In the genomic region with DNA sequence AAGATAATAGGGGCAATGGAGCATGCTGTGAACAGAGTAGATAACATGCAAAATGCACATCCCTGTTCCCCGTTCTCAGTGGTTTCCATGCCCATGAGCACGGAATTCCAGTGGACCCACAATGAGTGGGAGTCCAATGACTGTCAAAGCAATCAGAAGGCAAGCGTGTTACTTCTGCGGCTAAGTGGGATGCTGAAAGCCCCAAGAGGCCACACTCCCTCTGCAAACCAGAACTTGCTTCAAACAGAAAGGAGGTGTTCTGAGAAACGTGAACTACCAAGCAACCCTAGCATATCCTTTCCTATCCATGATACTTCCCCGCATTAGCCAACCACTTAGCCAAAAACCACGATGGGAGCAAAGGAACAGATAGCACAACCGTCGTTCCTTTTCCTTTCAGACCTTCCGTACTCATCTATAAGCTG, we compare ENCODE assay signal across 20 cellular contexts. TPM values are rescaled to one million over a fixed set of nuclear protein-coding genes. Genes with fewer than 3 reads are reported as not detected.
DNase-seq lines count a peak whose midpoint lies in the region; ATAC-seq and TF ChIP-seq lines count a peak whose summit lies in the region.
"Had no signal": no experiment of that assay in that cellular context is flagged by ENCODE, and none has a peak within 500 bp of the region (broad histone marks: within the 10 kb centered on the region; RNA-seq: fewer than 3 reads in every experiment).

No MANE protein-coding gene starts in this region.

- H3K27ac ChIP-seq in cardiac muscle cell: no peak overlapping the region
- H3K27ac ChIP-seq in GM23338 (ENCODE audit: low read depth): no peak overlapping the region
- no peak overlapping the region for H3K27ac ChIP-seq in SJCRH30
- H3K27ac ChIP-seq: BLaER1, PC-9, SJSA1 had no signal

- no peaks in the 10 kb centered on the region for H4K20me1 ChIP-seq in GM23338 (replicated peaks; ENCODE audit: insufficient read depth)
- H4K20me1 ChIP-seq: BLaER1 had no signal

- DNase-seq in cardiac muscle cell (ENCODE audit: low read depth in 1 of 2, low spot score in 1 of 2): peak; percentile 48 to 52
- no peak for DNase-seq in left cardiac atrium
- DNase-seq in astrocyte of the hippocampus (ENCODE audit: low read depth, low spot score): peak; percentile 18
- DNase-seq in non-pigmented ciliary epithelial cell (ENCODE audit: low read depth): peak; percentile 14
- no peak for DNase-seq in GM23338 (ENCODE audit: low spot score)
- DNase-seq in SJCRH30: no peak
- DNase-seq: CD4-positive, alpha-beta T cell; DMS53; H7; IMR-90; KG1; MG63; NCI-H1694; NCI-H2029 treated with DMSO at 0.1 percent for 48 hours; NCI-H526 treated with DMSO at 0.1 percent for 48 hours; PC-9 had no signal

- H3K4me1 ChIP-seq in cardiac muscle cell (ENCODE audit: low read depth): peaks cover 5% of the 10 kb centered on the region
- H3K4me1 ChIP-seq in GM23338 (ENCODE audit: insufficient read depth): no peaks in the 10 kb centered on the region
- peaks cover 23% of the 10 kb centered on the region for H3K4me1 ChIP-seq in SJCRH30
- H3K4me1 ChIP-seq: SJSA1 had no signal

- TF ChIP-seq CTCF in cardiac muscle cell (IDR thresholded peaks at IDR 0.05; ENCODE audit: low read depth, low read length): no peak
- no peak for TF ChIP-seq CTCF in GM23338 (conservative IDR thresholded peaks at IDR 0.05; ENCODE audit: low read depth in 2 of 2)

- ATAC-seq in left cardiac atrium (no peak), GM23338 (no peak), GM21360 (IDR thresholded peaks at IDR 0.05; ENCODE audit: unreplicated experiment) (no peak)
- ATAC-seq: Right ventricle myocardium inferior had no signal

- peaks cover 9% of the 10 kb centered on the region for H3K27me3 Mint-ChIP-seq in GM23338 (ENCODE audit: insufficient read depth, low read depth, poor library complexity)
- H3K27me3 Mint-ChIP-seq: CD4-positive, alpha-beta T cell had no signal

- H3K79me2 ChIP-seq in GM23338 (replicated peaks; ENCODE audit: insufficient read depth): no peaks in the 10 kb centered on the region

- H3K9me3 Mint-ChIP-seq in GM23338: no peaks in the 10 kb centered on the region
- H3K9me3 Mint-ChIP-seq: CD4-positive, alpha-beta T cell had no signal

- no peak overlapping the region for H3K4me2 ChIP-seq in GM23338
- H3K4me2 ChIP-seq: BLaER1, PC-9 had no signal

- no peak overlapping the region for H2AFZ ChIP-seq in GM23338
- H2AFZ ChIP-seq: PC-9 had no signal

- H3K9me3 ChIP-seq in cardiac muscle cell (ENCODE audit: low read depth) (no peaks in the 10 kb centered on the region), SJCRH30 (replicated peaks) (no peaks in the 10 kb centered on the region)
- H3K9me3 ChIP-seq: BLaER1, MG63, SJSA1 had no signal

- H3F3A ChIP-seq in GM23338 (replicated peaks; ENCODE audit: low read depth): no peaks in the 10 kb centered on the region

- H3K27me3 ChIP-seq in cardiac muscle cell: no peaks in the 10 kb centered on the region
- no peaks in the 10 kb centered on the region for H3K27me3 ChIP-seq in GM23338 (ENCODE audit: insufficient read depth)
- H3K27me3 ChIP-seq in SJCRH30: no peaks in the 10 kb centered on the region
- H3K27me3 ChIP-seq: BLaER1, MG63, SJSA1 had no signal

- H3K9me2 ChIP-seq in GM23338 (ENCODE audit: insufficient read depth): no peaks in the 10 kb centered on the region

- intact Hi-C loops in left cardiac atrium (cut with DNase I): loop anchor here (5.0 kb wide), 3 partner anchors 92 to 187 kb away; no protein-coding TSS in a partner anchor

- no peaks in the 10 kb centered on the region; the same call in 2 of the 3 replicates for H3K36me3 Mint-ChIP-seq in GM23338 (ENCODE audit: low read depth)

- peaks cover 4% of the 10 kb centered on the region; the same call in 2 of the 3 replicates for H3K4me1 Mint-ChIP-seq in GM23338

- H3K36me3 ChIP-seq in cardiac muscle cell (no peaks in the 10 kb centered on the region), GM23338 (ENCODE audit: insufficient read depth) (no peaks in the 10 kb centered on the region), SJCRH30 (no peaks in the 10 kb centered on the region)
- H3K36me3 ChIP-seq: BLaER1, MG63, SJSA1 had no signal

- H3K4me3 ChIP-seq in cardiac muscle cell (no peak overlapping the region), GM23338 (no peak overlapping the region), SJCRH30 (no peak overlapping the region)
- H3K4me3 ChIP-seq: BLaER1, MG63, PC-9, SJSA1 had no signal

- no peak overlapping the region for H3K4me3 Mint-ChIP-seq in GM23338
- H3K4me3 Mint-ChIP-seq: CD4-positive, alpha-beta T cell had no signal

- no peak overlapping the region for H3K27ac Mint-ChIP-seq in GM23338
- H3K27ac Mint-ChIP-seq: CD4-positive, alpha-beta T cell had no signal

TF ChIP-seq in GM23338, 12 proteins besides CTCF, POLR2A, EP300 and RAD21 (continues in another document):
- TF ChIP-seq, protein P1, sequence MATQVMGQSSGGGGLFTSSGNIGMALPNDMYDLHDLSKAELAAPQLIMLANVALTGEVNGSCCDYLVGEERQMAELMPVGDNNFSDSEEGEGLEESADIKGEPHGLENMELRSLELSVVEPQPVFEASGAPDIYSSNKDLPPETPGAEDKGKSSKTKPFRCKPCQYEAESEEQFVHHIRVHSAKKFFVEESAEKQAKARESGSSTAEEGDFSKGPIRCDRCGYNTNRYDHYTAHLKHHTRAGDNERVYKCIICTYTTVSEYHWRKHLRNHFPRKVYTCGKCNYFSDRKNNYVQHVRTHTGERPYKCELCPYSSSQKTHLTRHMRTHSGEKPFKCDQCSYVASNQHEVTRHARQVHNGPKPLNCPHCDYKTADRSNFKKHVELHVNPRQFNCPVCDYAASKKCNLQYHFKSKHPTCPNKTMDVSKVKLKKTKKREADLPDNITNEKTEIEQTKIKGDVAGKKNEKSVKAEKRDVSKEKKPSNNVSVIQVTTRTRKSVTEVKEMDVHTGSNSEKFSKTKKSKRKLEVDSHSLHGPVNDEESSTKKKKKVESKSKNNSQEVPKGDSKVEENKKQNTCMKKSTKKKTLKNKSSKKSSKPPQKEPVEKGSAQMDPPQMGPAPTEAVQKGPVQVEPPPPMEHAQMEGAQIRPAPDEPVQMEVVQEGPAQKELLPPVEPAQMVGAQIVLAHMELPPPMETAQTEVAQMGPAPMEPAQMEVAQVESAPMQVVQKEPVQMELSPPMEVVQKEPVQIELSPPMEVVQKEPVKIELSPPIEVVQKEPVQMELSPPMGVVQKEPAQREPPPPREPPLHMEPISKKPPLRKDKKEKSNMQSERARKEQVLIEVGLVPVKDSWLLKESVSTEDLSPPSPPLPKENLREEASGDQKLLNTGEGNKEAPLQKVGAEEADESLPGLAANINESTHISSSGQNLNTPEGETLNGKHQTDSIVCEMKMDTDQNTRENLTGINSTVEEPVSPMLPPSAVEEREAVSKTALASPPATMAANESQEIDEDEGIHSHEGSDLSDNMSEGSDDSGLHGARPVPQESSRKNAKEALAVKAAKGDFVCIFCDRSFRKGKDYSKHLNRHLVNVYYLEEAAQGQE (IDR thresholded peaks at IDR 0.05; ENCODE audit: unreplicated experiment): no peak
- no peak for TF ChIP-seq JUNB (IDR thresholded peaks at IDR 0.05; ENCODE audit: unreplicated experiment)

RNA-seq across cellular contexts. Expression of a gene that starts 21.7 kb away (rescaled TPM):
- total RNA-seq in cardiac muscle cell: 23.4 and 29.9 TPM in 2 replicates
- 18.9 and 19.0 TPM in 2 replicates for polyA plus RNA-seq in cardiac muscle cell
- total RNA-seq in left cardiac atrium: 10 to 100 TPM in 1 of 2 donors, 1 to 10 TPM in 1; 9.7 to 12.3 TPM
- total RNA-seq in GM23338 (2014; rRNA removed; shearing (Covaris generic)): 4.0 and 6.6 TPM in 2 replicates
- 1.3 and 1.9 TPM in 2 replicates for polyA plus RNA-seq in GM23338 (2016; fragmentation: Nextera tagmentation; extraction: Ambion mirVana)
- 19.5 and 21.9 TPM in 2 replicates for total RNA-seq in SJCRH30 (2014; rRNA removed; shearing (Covaris generic))

Comparison
In these comparisons a context has a peak if more than half of its experiments do, and no peak if none do; other contexts are left out.
1. DNase-seq: peak in cardiac muscle cell (2 of 2), astrocyte of the hippocampus (single experiment) and non-pigmented ciliary epithelial cell (single experiment); none in left cardiac atrium (single experiment), GM23338 (single experiment) and SJCRH30 (0 of 2).